Comparison of ENCODE assay signal across 8 cellular contexts in genomic region chrX:86148024-86148511, GRCh38. TPM values are rescaled to one million over a fixed set of nuclear protein-coding genes. Genes with fewer than 3 reads are reported as not detected.
DNase-seq lines count a peak whose midpoint lies in the region; ATAC-seq and TF ChIP-seq lines count a peak whose summit lies in the region.

DACH2 (plus strand) TSS chrX:86148451.

- no peak for TF ChIP-seq CTCF in glutamatergic neuron (IDR thresholded peaks at IDR 0.05; ENCODE audit: partially characterized antibody, unreplicated experiment)
- no peak for TF ChIP-seq CTCF in tibial artery (IDR thresholded peaks at IDR 0.05)

- no peaks in the 10 kb centered on the region for H3K36me3 ChIP-seq in neuron (ENCODE audit: insufficient read depth, low read length)
- H3K36me3 ChIP-seq in tibial artery: no peaks in the 10 kb centered on the region

- peak within 1 kb of the TSS; percentile 54 for H3K4me3 ChIP-seq in neuron (ENCODE audit: low read length)
- H3K4me3 ChIP-seq in tibial artery: peak within 1 kb of the TSS; percentile 46

- no peak within 1 kb of the TSS for H3K27ac ChIP-seq in tibial artery

- ATAC-seq in GM18511 (IDR thresholded peaks at IDR 0.05; ENCODE audit: unreplicated experiment): peak; percentile 97
- peak; percentile 98 for ATAC-seq in HG02852 (IDR thresholded peaks at IDR 0.05; ENCODE audit: unreplicated experiment)

- no peaks in the 10 kb centered on the region for H3K4me1 ChIP-seq in neuron (ENCODE audit: insufficient read depth, low read length)
- peaks cover 0 to 12% (median 5%) of the 10 kb centered on the region in 4 donors for H3K4me1 ChIP-seq in tibial artery

- peaks cover 9% of the 10 kb centered on the region for H3K4me1 Mint-ChIP-seq in activated naive CD4-positive, alpha-beta T cell treated with anti-CD3 and anti-CD28 coated beads, Interleukin-2, amount 50 U/mL, for 24 hours
- H3K4me1 Mint-ChIP-seq in glutamatergic neuron (ENCODE audit: low read depth, unreplicated experiment): peaks cover 7% of the 10 kb centered on the region

- intact Hi-C loops in tibial artery (cut with DNase I; ENCODE audit: low total_unique reads): no loop called here

- no peaks in the 10 kb centered on the region for H3K36me3 Mint-ChIP-seq in activated naive CD4-positive, alpha-beta T cell treated with anti-CD3 and anti-CD28 coated beads, Interleukin-2, amount 50 U/mL, for 24 hours
- no peaks in the 10 kb centered on the region for H3K36me3 Mint-ChIP-seq in glutamatergic neuron (ENCODE audit: unreplicated experiment)

- DNase-seq in NCI-H524 treated with DMSO at 0.1 percent for 48 hours (lab: John Stamatoyannopoulos, UW) (peak; percentile 70), glutamatergic neuron (peak; percentile 78), tibial artery (peak; percentile 48 to 74), NOMO-1 treated with DMSO at 0.1 percent for 48 hours (lab: John Stamatoyannopoulos, UW; ENCODE audit: unreplicated experiment) (no peak)

- H3K9me3 Mint-ChIP-seq in activated naive CD4-positive, alpha-beta T cell treated with anti-CD3 and anti-CD28 coated beads, Interleukin-2, amount 50 U/mL, for 24 hours: no peaks in the 10 kb centered on the region
- H3K9me3 Mint-ChIP-seq in glutamatergic neuron (ENCODE audit: unreplicated experiment): peaks cover 2% of the 10 kb centered on the region

- H3K9me3 ChIP-seq in neuron (ENCODE audit: low read length): no peaks in the 10 kb centered on the region
- H3K9me3 ChIP-seq in tibial artery: no peaks in the 10 kb centered on the region

- H2AFZ ChIP-seq in neuron (ENCODE audit: low read depth, low read length): peak within 1 kb of the TSS; percentile 55

- H3K27me3 ChIP-seq in neuron (ENCODE audit: insufficient read depth, low read length) (peaks cover 12% of the 10 kb centered on the region), tibial artery (no peaks in the 10 kb centered on the region)

- H3K27me3 Mint-ChIP-seq in activated naive CD4-positive, alpha-beta T cell treated with anti-CD3 and anti-CD28 coated beads, Interleukin-2, amount 50 U/mL, for 24 hours: peaks cover 18% of the 10 kb centered on the region
- no peaks in the 10 kb centered on the region for H3K27me3 Mint-ChIP-seq in glutamatergic neuron (ENCODE audit: unreplicated experiment)

- no peak within 1 kb of the TSS for H3K27ac Mint-ChIP-seq in activated naive CD4-positive, alpha-beta T cell treated with anti-CD3 and anti-CD28 coated beads, Interleukin-2, amount 50 U/mL, for 24 hours
- H3K27ac Mint-ChIP-seq in glutamatergic neuron (ENCODE audit: unreplicated experiment): no peak within 1 kb of the TSS

- peak within 1 kb of the TSS; percentile 60 for H3K4me3 Mint-ChIP-seq in activated naive CD4-positive, alpha-beta T cell treated with anti-CD3 and anti-CD28 coated beads, Interleukin-2, amount 50 U/mL, for 24 hours
- peak within 1 kb of the TSS; percentile 93 for H3K4me3 Mint-ChIP-seq in glutamatergic neuron (ENCODE audit: unreplicated experiment)

RNA-seq across cellular contexts. Expression of gene DACH2, which starts in this region (rescaled TPM):
- total RNA-seq in glutamatergic neuron (ENCODE audit: unreplicated experiment): 1.3 TPM
